Comparison of ENCODE assay signal across 12 cellular contexts in genomic region chr4:92969650-92970370, GRCh38.
DNase-seq lines count a peak whose midpoint lies in the region; ATAC-seq, FAIRE-seq and TF ChIP-seq lines count a peak whose summit lies in the region.
"Had no signal": no experiment of that assay in that cellular context is flagged by ENCODE, and none has a peak within 500 bp of the region (broad histone marks: within the 10 kb centered on the region; RNA-seq: fewer than 3 reads in every experiment).

No MANE protein-coding gene starts in this region.

- no peaks in the 10 kb centered on the region for H3K79me2 ChIP-seq in trophoblast cell (ENCODE audit: control insufficient read depth, insufficient read depth, low read length, poor library complexity)

- no peak overlapping the region for H2BK12ac ChIP-seq in trophoblast cell (ENCODE audit: low read length)

- no peak overlapping the region for H2BK5ac ChIP-seq in trophoblast cell (ENCODE audit: low read depth, low read length, poor library complexity)

- H3K14ac ChIP-seq in trophoblast cell (ENCODE audit: low read length): no peak overlapping the region

- H3K4me3 ChIP-seq in fibroblast of mammary gland (ENCODE audit: control insufficient read depth, low read depth, low read length) (no peak overlapping the region), trophoblast cell (ENCODE audit: low read depth, low read length) (no peak overlapping the region)
- H3K4me3 ChIP-seq: heart right ventricle had no signal

- H3K23ac ChIP-seq in trophoblast cell (ENCODE audit: low read length): no peak overlapping the region

- no peaks in the 10 kb centered on the region for H3K4me1 ChIP-seq in trophoblast cell (ENCODE audit: control insufficient read depth in 1 of 2, insufficient read depth in 2 of 2, low read length in 2 of 2)
- H3K4me1 ChIP-seq: heart right ventricle had no signal

- peak; percentile 71 for DNase-seq in EH (ENCODE audit: low read depth)
- peak; percentile 82 for DNase-seq in RCC 7860 (ENCODE audit: low spot score)
- peak; percentile 93 for DNase-seq in fibroblast of mammary gland (ENCODE audit: low read depth)
- DNase-seq in trophoblast cell: peak; percentile 49 to 93
- DNase-seq in middle frontal gyrus (ENCODE audit: extremely low spot score, low spot score): no peak
- DNase-seq in OCI-M1 (lab: John Stamatoyannopoulos, UW): no peak
- DNase-seq: activated naive CD4-positive, alpha-beta T cell treated with anti-CD3 and anti-CD28 coated beads, Interleukin-2, amount 50 U/mL, for 16 hours; heart right ventricle; NCI-H2227 treated with DMSO at 0.1 percent for 48 hours had no signal

- ATAC-seq in GM18873 (IDR thresholded peaks at IDR 0.05; ENCODE audit: low FRiP score, unreplicated experiment) (no peak), GM18498 (IDR thresholded peaks at IDR 0.05; ENCODE audit: unreplicated experiment) (no peak)

- H2AK5ac ChIP-seq in trophoblast cell (ENCODE audit: low read length): no peak overlapping the region

- H3K9me3 ChIP-seq in trophoblast cell (ENCODE audit: insufficient read depth, low read depth, low read length): no peaks in the 10 kb centered on the region

- TF ChIP-seq CTCF in fibroblast of mammary gland (conservative IDR thresholded peaks at IDR 0.05; ENCODE audit: control insufficient read depth, insufficient read depth, low read depth, low read length): no peak

- peak; percentile 93 for FAIRE-seq in RCC 7860 (lab: Jason Lieb, UNC)

- H3K9ac ChIP-seq in trophoblast cell (ENCODE audit: low read length): no peak overlapping the region

- no CpG with 5 or more reads among the region's 4 CpGs for WGBS in trophoblast cell (ENCODE audit: extremely low coverage, insufficient coverage, insufficient read length)

- no peak overlapping the region for H3K4me2 ChIP-seq in trophoblast cell (ENCODE audit: low read length)

- no peaks in the 10 kb centered on the region for H3K79me1 ChIP-seq in trophoblast cell (ENCODE audit: low read length)

- H3K27me3 ChIP-seq in trophoblast cell (ENCODE audit: insufficient read depth, low read length): no peaks in the 10 kb centered on the region
- H3K27me3 ChIP-seq: heart right ventricle had no signal

- H3K36me3 ChIP-seq in trophoblast cell (ENCODE audit: control insufficient read depth in 1 of 2, insufficient read depth in 2 of 2, low read length in 2 of 2): no peaks in the 10 kb centered on the region
- H3K36me3 ChIP-seq: heart right ventricle had no signal

- H2AFZ ChIP-seq in trophoblast cell (ENCODE audit: insufficient read depth, low read length, poor library complexity): no peak overlapping the region

- H4K91ac ChIP-seq in trophoblast cell (ENCODE audit: low read depth, low read length): no peak overlapping the region

- no peak overlapping the region for H3K27ac ChIP-seq in trophoblast cell (ENCODE audit: low read depth, low read length)
- H3K27ac ChIP-seq: heart right ventricle, VCaP had no signal

- no peak overlapping the region for H3K18ac ChIP-seq in trophoblast cell (ENCODE audit: low read length)

- H2BK120ac ChIP-seq in trophoblast cell (ENCODE audit: insufficient read depth, low read length, poor library complexity): no peak overlapping the region

- H3K4ac ChIP-seq in trophoblast cell (ENCODE audit: low read depth, low read length): no peak overlapping the region

- H4K8ac ChIP-seq in trophoblast cell (ENCODE audit: low read depth, low read length): no peak overlapping the region

- H4K12ac ChIP-seq in trophoblast cell (ENCODE audit: low read depth, low read length): no peak overlapping the region

Comparison
In these comparisons a context has a peak if more than half of its experiments do, and no peak if none do; other contexts are left out.
1. DNase-seq: peak in EH (single experiment), RCC 7860 (single experiment), fibroblast of mammary gland (single experiment) and trophoblast cell (2 of 2); none in middle frontal gyrus (single experiment) and OCI-M1 (single experiment).